In genomic region chr6:37821449-37821848, GRCh38 we compare ENCODE assay signal across 10 cellular contexts. TPM values are rescaled to one million over a fixed set of nuclear protein-coding genes. Genes with fewer than 3 reads are reported as not detected.
A peak's percentile ranks its signal among the peaks of the same experiment; 100 is the strongest.
DNase-seq lines count a peak whose midpoint lies in the region; ATAC-seq and TF ChIP-seq lines count a peak whose summit lies in the region.
"Had no signal": no experiment of that assay in that cellular context is flagged by ENCODE, and none has a peak within 500 bp of the region (broad histone marks: within the 10 kb centered on the region; RNA-seq: fewer than 3 reads in every experiment).

No MANE protein-coding gene starts in this region.

- H3K4me1 Mint-ChIP-seq in T-helper 1 cell treated with Interleukin-12 subunit alpha and Interleukin-12 subunit beta and Interleukin-4 antibody, amounts not matched to agents 30 μg/mL and 1 μg/mL, for 36 hours (ENCODE audit: low read depth), result peaks cover 39% of the 10 kb centered on the region
- H3K4me1 Mint-ChIP-seq in T-cell, result peaks cover 76 to 83% (median 79%) of the 10 kb centered on the region in 3 donors

- ATAC-seq in T-cell (replicated peaks in 1 of 4) (no peak), HG03175 (IDR thresholded peaks at IDR 0.05; ENCODE audit: unreplicated experiment) (no peak), HG02885 (IDR thresholded peaks at IDR 0.05; ENCODE audit: poor library complexity, unreplicated experiment) (no peak)

- H3K27ac Mint-ChIP-seq in T-helper 1 cell treated with Interleukin-12 subunit alpha and Interleukin-12 subunit beta and Interleukin-4 antibody, amounts not matched to agents 30 μg/mL and 1 μg/mL, for 36 hours, result no peak overlapping the region
- H3K27ac Mint-ChIP-seq in T-cell, result peak overlapping the region in 1 of 2 donors; percentile 50

- H3K36me3 ChIP-seq in fibroblast of lung (ENCODE audit: control insufficient read depth, insufficient read depth, low read length), result no peaks in the 10 kb centered on the region

- DNase-seq in T-helper 1 cell, result no peak
- DNase-seq in T-cell, result no peak
- DNase-seq in fibroblast of lung (ENCODE audit: low read depth in 2 of 2), result no peak
- no peak for DNase-seq in retinal pigment epithelial cell (ENCODE audit: low read depth)
- DNase-seq in NCI-H446 (lab: John Stamatoyannopoulos, UW), result no peak
- DNase-seq: 8988T, islet precursor cell had no signal

- CTCF ChIA-PET in T-cell (lab: Charles Lee), result interaction anchor here in 1 of 2 donors (1.4 kb wide), 1 partner anchor 30 kb away, joined by 5 read pairs; no protein-coding TSS in a partner anchor

- H3K4me3 ChIP-seq in fibroblast of lung (replicated peaks in 1 of 4; ENCODE audit: control extremely low read depth in 1 of 4, insufficient read depth in 1 of 4, low read depth in 3 of 4, low read length in 4 of 4) (peak overlapping the region; percentile 1 to 92 (median 38)), retinal pigment epithelial cell (ENCODE audit: low read length) (peak overlapping the region; percentile 85)

- peaks cover 2% of the 10 kb centered on the region for H4K20me1 ChIP-seq in fibroblast of lung (ENCODE audit: control insufficient read depth, extremely low read depth, insufficient read depth, low read length)

- no peaks in the 10 kb centered on the region for H3K9me3 ChIP-seq in fibroblast of lung (ENCODE audit: control insufficient read depth, insufficient read depth, low read depth, low read length)

- TF ChIP-seq CTCF in fibroblast of lung (conservative IDR thresholded peaks at IDR 0.05 in 1 of 2, IDR thresholded peaks at IDR 0.05 in 1 of 2; ENCODE audit: low read depth in 1 of 2, low read length in 2 of 2) (no peak), retinal pigment epithelial cell (conservative IDR thresholded peaks at IDR 0.05; ENCODE audit: low read depth, low read length) (no peak)

- H3K79me2 ChIP-seq in fibroblast of lung (ENCODE audit: control insufficient read depth, insufficient read depth, low read length), result peaks cover 62% of the 10 kb centered on the region

- H2AFZ ChIP-seq in fibroblast of lung (ENCODE audit: low read length), result no peak overlapping the region

- H3K27me3 ChIP-seq in fibroblast of lung (ENCODE audit: control insufficient read depth, insufficient read depth, low read length), result no peaks in the 10 kb centered on the region

- H3K9ac ChIP-seq in fibroblast of lung (ENCODE audit: insufficient read depth, low read length), result no peak overlapping the region

- peaks cover 5% of the 10 kb centered on the region for H3K4me1 ChIP-seq in fibroblast of lung (ENCODE audit: control insufficient read depth, extremely low read depth, insufficient read depth, low read length)

- peak overlapping the region; percentile 83 for H3K4me2 ChIP-seq in fibroblast of lung (ENCODE audit: extremely low read depth, insufficient read depth, low read length)

- H3K27me3 Mint-ChIP-seq in T-helper 1 cell treated with Interleukin-12 subunit alpha and Interleukin-12 subunit beta and Interleukin-4 antibody, amounts not matched to agents 30 μg/mL and 1 μg/mL, for 36 hours (ENCODE audit: low read depth), result peaks cover 4% of the 10 kb centered on the region
- H3K27me3 Mint-ChIP-seq in T-cell, result no peaks in the 10 kb centered on the region

- no peak overlapping the region for H3K27ac ChIP-seq in fibroblast of lung (ENCODE audit: insufficient read depth, low read length)

- POLR2A ChIA-PET in T-cell (lab: Charles Lee), result no interaction called here

- H3K9me3 Mint-ChIP-seq in T-helper 1 cell treated with Interleukin-12 subunit alpha and Interleukin-12 subunit beta and Interleukin-4 antibody, amounts not matched to agents 30 μg/mL and 1 μg/mL, for 36 hours, result no peaks in the 10 kb centered on the region
- H3K9me3 Mint-ChIP-seq in T-cell, result no peaks in the 10 kb centered on the region

- peaks cover 1% of the 10 kb centered on the region for H3K36me3 Mint-ChIP-seq in T-helper 1 cell treated with Interleukin-12 subunit alpha and Interleukin-12 subunit beta and Interleukin-4 antibody, amounts not matched to agents 30 μg/mL and 1 μg/mL, for 36 hours (ENCODE audit: low read depth)
- peaks cover 5% of the 10 kb centered on the region for H3K36me3 Mint-ChIP-seq in T-cell

- peak overlapping the region; percentile 88 for H3K4me3 Mint-ChIP-seq in T-helper 1 cell treated with Interleukin-12 subunit alpha and Interleukin-12 subunit beta and Interleukin-4 antibody, amounts not matched to agents 30 μg/mL and 1 μg/mL, for 36 hours
- peak overlapping the region; percentile 86 to 94 (median 94) for H3K4me3 Mint-ChIP-seq in T-cell

RNA-seq across cellular contexts. Expression of gene ZFAND3, which starts 1.9 kb away (rescaled TPM):
- 10 to 100 TPM; 35.6 to 59.3 (median 36.4) TPM for total RNA-seq in T-cell
- total RNA-seq in fibroblast of lung, result 25.4 and 40.8 TPM in 2 replicates
- 18.4 and 21.5 TPM in 2 replicates for polyA plus RNA-seq in fibroblast of lung
- 99.2 and 121 TPM in 2 replicates for polyA plus RNA-seq in fibroblast of lung (2012)
- 42.9 and 65.8 TPM in 2 replicates for polyA minus RNA-seq in fibroblast of lung (ENCODE audit: low replicate concordance)
